ENCODE assay signal across 26 cellular contexts in the genomic region with DNA sequence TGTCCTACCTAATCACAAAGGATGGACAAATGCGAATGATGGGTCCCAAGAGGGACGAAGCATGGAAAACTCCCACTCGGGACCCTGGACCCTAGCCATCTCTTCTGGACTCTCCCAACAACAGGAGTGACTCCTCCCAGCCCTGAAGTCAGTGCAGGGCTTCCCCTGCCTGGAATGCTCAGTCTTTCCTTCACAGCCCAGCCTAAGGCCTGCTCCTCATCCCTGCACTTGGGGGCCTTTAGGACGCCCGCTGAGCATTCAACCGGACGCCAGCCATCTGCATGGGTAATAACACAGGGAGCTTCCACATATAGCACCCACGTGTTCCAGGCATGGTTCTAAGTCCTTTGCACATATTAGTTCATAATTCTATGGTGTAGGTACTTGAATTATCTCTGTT.
"Had no signal": no experiment of that assay in that cellular context is flagged by ENCODE, and none has a peak within 500 bp of the region (broad histone marks: within the 10 kb centered on the region; RNA-seq: fewer than 3 reads in every experiment).

No MANE protein-coding gene starts in this region.

- H3K27ac ChIP-seq: brain microvascular endothelial cell, cardiac muscle cell, VCaP had no signal

- H3K4me1 Mint-ChIP-seq: activated CD4-positive, alpha-beta T cell treated with anti-CD3 and anti-CD28 coated beads, Interleukin-2, amount 10 ng/mL, durations not matched to agents 7 days and 5 days had no signal

- H3K27me3 ChIP-seq: brain microvascular endothelial cell, cardiac muscle cell had no signal

- H3K27ac Mint-ChIP-seq: activated CD4-positive, alpha-beta memory T cell treated with anti-CD3 and anti-CD28 coated beads for 36 hours; activated CD4-positive, alpha-beta T cell treated with anti-CD3 and anti-CD28 coated beads, Interleukin-2, amount 10 ng/mL, durations not matched to agents 7 days and 5 days; activated naive CD8-positive, alpha-beta T cell; T-helper 1 cell treated with Interleukin-12 subunit alpha and Interleukin-12 subunit beta and Interleukin-4 antibody, amounts not matched to agents 30 μg/mL and 1 μg/mL, for 36 hours had no signal

- H3K4me3 Mint-ChIP-seq: activated CD4-positive, alpha-beta memory T cell treated with anti-CD3 and anti-CD28 coated beads for 36 hours; activated CD4-positive, alpha-beta T cell treated with anti-CD3 and anti-CD28 coated beads, Interleukin-2, amount 10 ng/mL, durations not matched to agents 7 days and 5 days; activated naive CD4-positive, alpha-beta T cell treated with anti-CD3 and anti-CD28 coated beads for 36 hours; activated naive CD8-positive, alpha-beta T cell; activated T-cell treated with anti-CD3 and anti-CD28 coated beads, Interleukin-2, amount 50 U/mL, for 4 hours; T-helper 1 cell treated with Interleukin-12 subunit alpha and Interleukin-12 subunit beta and Interleukin-4 antibody, amounts not matched to agents 30 μg/mL and 1 μg/mL, for 36 hours had no signal

- DNase-seq: activated CD4-positive, alpha-beta memory T cell treated with anti-CD3 and anti-CD28 coated beads for 36 hours; activated CD4-positive, alpha-beta T cell treated with anti-CD3 and anti-CD28 coated beads, Interleukin-2, amount 10 ng/mL, durations not matched to agents 7 days and 5 days; activated CD4-positive, CD25-positive, alpha-beta regulatory T cell; activated CD8-positive, alpha-beta memory T cell treated with anti-CD3 and anti-CD28 coated beads for 24 hours; activated effector memory CD4-positive, alpha-beta T cell treated with anti-CD3 and anti-CD28 coated beads, Interleukin-2, amount 50 U/mL, for 16 hours; activated naive CD4-positive, alpha-beta T cell treated with anti-CD3 and anti-CD28 coated beads for 36 hours; activated T-cell treated with anti-CD3 and anti-CD28 coated beads, Interleukin-2, amount 50 U/mL, for 4 hours; amygdala; brain microvascular endothelial cell; MM.1S; NCI-H1105 treated with DMSO at 0.1 percent for 48 hours; NCI-H1436 treated with DMSO at 0.1 percent for 48 hours; NCI-H1930; NCI-H345; NCI-H510A; NCI-H69; NK-92 treated with Interleukin-12 subunit alpha and Interleukin-12 subunit beta, amount 100 ng/mL, for 24 hours; OCI-M1; RPMI8226; SHP77; T-helper 9 cell had no signal

- FAIRE-seq: astrocyte had no signal

- H3K27me3 Mint-ChIP-seq: activated CD4-positive, alpha-beta memory T cell treated with anti-CD3 and anti-CD28 coated beads for 36 hours; activated CD4-positive, alpha-beta T cell treated with anti-CD3 and anti-CD28 coated beads, Interleukin-2, amount 10 ng/mL, durations not matched to agents 7 days and 5 days; activated naive CD8-positive, alpha-beta T cell had no signal

- H3K36me3 ChIP-seq: brain microvascular endothelial cell, cardiac muscle cell had no signal

- H3K4me3 ChIP-seq: cardiac muscle cell had no signal

- H3K36me3 Mint-ChIP-seq: activated CD4-positive, alpha-beta memory T cell treated with anti-CD3 and anti-CD28 coated beads for 36 hours had no signal
